ENCODE assay signal across 1 cellular context in genomic region chr1:52056937-52057231, GRCh38.
TF ChIP-seq lines count a peak whose summit lies in the region.

No MANE protein-coding gene starts in this region.

TF ChIP-seq in endothelial cell of umbilical vein, 7 proteins besides CTCF, POLR2A, EP300 and RAD21 (continued from another document):
- no peak for TF ChIP-seq FOS (IDR thresholded peaks at IDR 0.05; ENCODE audit: borderline replicate concordance, insufficient read depth, low read length)
